Comparison of ENCODE assay signal across 19 cellular contexts in genomic region chr10:1548146-1548545, GRCh38.
DNase-seq lines count a peak whose midpoint lies in the region; ATAC-seq and TF ChIP-seq lines count a peak whose summit lies in the region.
"Had no signal": no experiment of that assay in that cellular context is flagged by ENCODE, and none has a peak within 500 bp of the region (broad histone marks: within the 10 kb centered on the region; RNA-seq: fewer than 3 reads in every experiment).

No MANE protein-coding gene starts in this region.

- H3K9me3 ChIP-seq in DOHH2 (ENCODE audit: control insufficient read depth, insufficient read depth, low read length) (no peaks in the 10 kb centered on the region), Peyer's patch (no peaks in the 10 kb centered on the region), neuronal stem cell (replicated peaks in 1 of 2; ENCODE audit: control insufficient read depth in 2 of 2, insufficient read depth in 1 of 2, low read depth in 1 of 2, low read length in 2 of 2) (peaks cover 0 to 11% of the 10 kb centered on the region in 2 donors), GM23248 (ENCODE audit: low read depth) (no peaks in the 10 kb centered on the region)
- H3K9me3 ChIP-seq: SK-N-SH had no signal

- H3F3A ChIP-seq in DOHH2 (ENCODE audit: control insufficient read depth, insufficient read depth) (no peaks in the 10 kb centered on the region), GM23248 (ENCODE audit: insufficient read depth) (no peaks in the 10 kb centered on the region)

- no peak overlapping the region for H2BK15ac ChIP-seq in neuronal stem cell (ENCODE audit: low read length)

- H3K4me2 ChIP-seq in DOHH2 (ENCODE audit: low read length) (peak overlapping the region; percentile 25), neuronal stem cell (ENCODE audit: insufficient read depth, low read length, poor library complexity, severe bottlenecking) (no peak overlapping the region), GM23248 (ENCODE audit: unreplicated experiment) (no peak overlapping the region)
- H3K4me2 ChIP-seq: PC-9, SK-N-SH had no signal

- H3K4me3 ChIP-seq in DOHH2 (ENCODE audit: low read length), result no peak overlapping the region
- H3K4me3 ChIP-seq in Peyer's patch, result no peak overlapping the region
- no peak overlapping the region for H3K4me3 ChIP-seq in neuronal stem cell (ENCODE audit: low read length in 2 of 2)
- H3K4me3 ChIP-seq in GM23248, result no peak overlapping the region
- H3K4me3 ChIP-seq: PC-9 had no signal

- H3K79me1 ChIP-seq in neuronal stem cell (ENCODE audit: low read depth, low read length), result no peaks in the 10 kb centered on the region

- H3K4ac ChIP-seq in neuronal stem cell (ENCODE audit: low read length), result no peak overlapping the region

- in situ Hi-C loops in GM23248 (cut with MboI), result no loop called here

- no peak overlapping the region for H3K18ac ChIP-seq in neuronal stem cell (ENCODE audit: low read length)

- no peak for TF ChIP-seq POLR2A in Peyer's patch (IDR thresholded peaks at IDR 0.05)

- peak overlapping the region; percentile 82 for H2BK5ac ChIP-seq in neuronal stem cell (ENCODE audit: low read length)

- no peak overlapping the region for H3K23ac ChIP-seq in neuronal stem cell (ENCODE audit: low read depth, low read length, poor library complexity)

- no peak overlapping the region for H2BK120ac ChIP-seq in neuronal stem cell (ENCODE audit: low read depth, low read length)

- DNase-seq in Peyer's patch, result peak in 2 of 3 donors; percentile 5 to 21
- DNase-seq in neuronal stem cell (ENCODE audit: low spot score), result no peak
- DNase-seq in Right ventricle myocardium inferior (ENCODE audit: missing footprints), result no peak
- DNase-seq in GM23248, result no peak
- DNase-seq: CD8-positive, alpha-beta memory T cell; DMS79 treated with DMSO at 0.1 percent for 48 hours; GDM1; GOT3; KBM-7; NCI-H1436; NCI-H2029; NCI-H2171; NCI-H446 treated with DMSO at 0.1 percent for 48 hours; NCI-H774; PC-9; SK-N-SH had no signal

- no peak overlapping the region for H4K8ac ChIP-seq in neuronal stem cell (ENCODE audit: low read depth, low read length)

- ATAC-seq in Right ventricle myocardium inferior (no peak), GM21786 (IDR thresholded peaks at IDR 0.05; ENCODE audit: unreplicated experiment) (no peak)

- H2AK5ac ChIP-seq in neuronal stem cell (ENCODE audit: low read depth, low read length), result no peak overlapping the region

- no peak overlapping the region for H3K14ac ChIP-seq in neuronal stem cell (ENCODE audit: low read length)

- TF ChIP-seq CTCF in DOHH2 (IDR thresholded peaks at IDR 0.05; ENCODE audit: low read depth, low read length, poor library complexity, severe bottlenecking) (no peak), Peyer's patch (IDR thresholded peaks at IDR 0.05) (no peak)

- H2AFZ ChIP-seq in neuronal stem cell (ENCODE audit: low read length) (no peak overlapping the region), GM23248 (no peak overlapping the region)
- H2AFZ ChIP-seq: PC-9 had no signal

- no peak overlapping the region for H4K91ac ChIP-seq in neuronal stem cell (ENCODE audit: low read depth, low read length, poor library complexity)

- H2BK12ac ChIP-seq in neuronal stem cell (ENCODE audit: low read length), result no peak overlapping the region

- no peaks in the 10 kb centered on the region for H3K27me3 ChIP-seq in DOHH2 (ENCODE audit: control insufficient read depth, low read length)
- H3K27me3 ChIP-seq in Peyer's patch, result no peaks in the 10 kb centered on the region
- peaks cover 0 to 5% (median 0%) of the 10 kb centered on the region in 3 experiments for H3K27me3 ChIP-seq in neuronal stem cell (ENCODE audit: control insufficient read depth in 3 of 3, insufficient read depth in 3 of 3, low read depth in 1 of 3, low read length in 3 of 3)
- no peaks in the 10 kb centered on the region for H3K27me3 ChIP-seq in GM23248 (replicated peaks; ENCODE audit: insufficient read depth)

- peaks cover 10% of the 10 kb centered on the region for H3K4me1 ChIP-seq in DOHH2 (ENCODE audit: control insufficient read depth, low read length)
- H3K4me1 ChIP-seq in Peyer's patch, result no peaks in the 10 kb centered on the region
- peaks cover 0 to 3% of the 10 kb centered on the region in 2 donors for H3K4me1 ChIP-seq in neuronal stem cell (ENCODE audit: control insufficient read depth in 2 of 2, insufficient read depth in 1 of 2, low read depth in 1 of 2, low read length in 2 of 2)
- H3K4me1 ChIP-seq in GM23248 (ENCODE audit: insufficient read depth), result no peaks in the 10 kb centered on the region

- H4K20me1 ChIP-seq in DOHH2 (ENCODE audit: control insufficient read depth, insufficient read depth, low read depth, low read length), result no peaks in the 10 kb centered on the region
- no peaks in the 10 kb centered on the region for H4K20me1 ChIP-seq in GM23248 (ENCODE audit: insufficient read depth)

- H3K79me2 ChIP-seq in DOHH2 (ENCODE audit: control insufficient read depth, low read length), result no peaks in the 10 kb centered on the region
- H3K79me2 ChIP-seq in GM23248 (ENCODE audit: insufficient read depth), result no peaks in the 10 kb centered on the region

- WGBS in neuronal stem cell (ENCODE audit: extremely low coverage in 2 of 2, insufficient read length in 2 of 2, insufficient replicate concordance in 1 of 2), 2 donors, result no CpG with 5 or more reads among the region's 7 CpGs
- WGBS in GM23248 (ENCODE audit: low coverage in 1 of 2, low lambda C conversion rate in 2 of 2, missing lambda C conversion rate in 2 of 2), 2 experiments, result 34 to 41% methylated on average over 7 of the region's 7 CpGs

- no peak overlapping the region for H3K27ac ChIP-seq in DOHH2 (ENCODE audit: low read depth, low read length)
- no peak overlapping the region for H3K27ac ChIP-seq in Peyer's patch
- no peak overlapping the region for H3K27ac ChIP-seq in neuronal stem cell (replicated peaks; ENCODE audit: low read length)
- peak overlapping the region; percentile 22 for H3K27ac ChIP-seq in temporal lobe (ENCODE audit: low read depth, low read length)
- H3K27ac ChIP-seq in GM23248, result no peak overlapping the region
- H3K27ac ChIP-seq: PC-9 had no signal

- H3K9me2 ChIP-seq in DOHH2 (replicated peaks; ENCODE audit: control insufficient read depth, low read length) (no peaks in the 10 kb centered on the region), GM23248 (ENCODE audit: insufficient read depth) (no peaks in the 10 kb centered on the region)
- H3K9me2 ChIP-seq: SK-N-SH had no signal

- intact Hi-C loops in Right ventricle myocardium inferior (cut with DNase I), result loop anchor here (5.0 kb wide), 1 partner anchor 81 kb away; no protein-coding TSS in a partner anchor

- H3K36me3 ChIP-seq in DOHH2 (ENCODE audit: control insufficient read depth, low read length) (no peaks in the 10 kb centered on the region), Peyer's patch (no peaks in the 10 kb centered on the region), neuronal stem cell (replicated peaks in 1 of 2; ENCODE audit: control insufficient read depth in 2 of 2, insufficient read depth in 2 of 2, low read length in 2 of 2) (no peaks in the 10 kb centered on the region), GM23248 (ENCODE audit: low read depth) (no peaks in the 10 kb centered on the region)

- H3K9ac ChIP-seq in neuronal stem cell (ENCODE audit: low read depth, low read length, poor library complexity), result no peak overlapping the region
- no peak overlapping the region for H3K9ac ChIP-seq in GM23248
- H3K9ac ChIP-seq: SK-N-SH had no signal

Comparison
In these comparisons a context has a peak if more than half of its experiments do, and no peak if none do; other contexts are left out.
1. DNase-seq: peak in Peyer's patch (2 of 3); none in neuronal stem cell (single experiment), Right ventricle myocardium inferior (single experiment) and GM23248 (single experiment).